Comparison of ENCODE assay signal across 8 cellular contexts in the genomic region with DNA sequence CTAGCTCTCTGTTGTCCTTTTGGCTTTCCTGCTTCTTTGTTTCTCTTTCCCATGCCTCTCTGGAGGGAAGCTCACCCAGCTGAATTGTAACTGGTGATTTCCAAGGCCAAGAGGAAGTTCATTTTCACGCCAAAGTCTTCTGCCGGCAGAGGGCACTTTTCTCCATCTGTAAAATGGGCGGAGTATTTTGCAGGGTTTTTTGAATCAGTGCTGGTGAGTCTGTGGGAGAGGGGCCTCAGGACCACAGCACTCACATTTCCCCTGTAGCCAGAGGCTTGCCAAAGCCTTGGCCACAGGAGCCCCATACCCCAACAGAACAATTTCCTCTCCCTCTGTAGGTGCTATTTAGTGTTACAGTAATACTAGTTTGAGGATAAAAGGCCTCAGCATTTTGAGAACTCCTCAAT. TPM values are rescaled to one million over a fixed set of nuclear protein-coding genes. Genes with fewer than 3 reads are reported as not detected.
DNase-seq lines count a peak whose midpoint lies in the region; ATAC-seq and TF ChIP-seq lines count a peak whose summit lies in the region.

No MANE protein-coding gene starts in this region.

- H3K4me1 Mint-ChIP-seq in CD4-positive, alpha-beta memory T cell: peaks cover 6 to 9% (median 8%) of the 10 kb centered on the region in 4 donors
- H3K4me1 Mint-ChIP-seq in activated CD8-positive, alpha-beta T cell treated with anti-CD3 and anti-CD28 coated beads, Interleukin-2, amount 10 ng/mL, durations not matched to agents 7 days and 5 days (ENCODE audit: low read depth): peaks cover 22% of the 10 kb centered on the region

- POLR2A ChIA-PET in CD4-positive, alpha-beta memory T cell (lab: Charles Lee; ENCODE audit: partially characterized antibody): interaction anchor here (0.9 to 1.3 kb wide), 3 partner anchors 19 to 91 kb away, joined by 3 to 7 read pairs (median 5); a partner anchor contains a TSS
- POLR2A ChIA-PET in activated CD8-positive, alpha-beta T cell treated with anti-CD3 and anti-CD28 coated beads, Interleukin-2, amount 10 ng/mL, durations not matched to agents 7 days and 5 days (lab: Charles Lee): interaction anchor here (0.7 kb wide), 2 partner anchors 23 to 42 kb away, joined by 3 to 4 read pairs; a partner anchor contains a TSS

- no peaks in the 10 kb centered on the region for H3K27me3 ChIP-seq in CD4-positive, alpha-beta memory T cell (ENCODE audit: insufficient read depth, low read length)
- H3K27me3 ChIP-seq in lower lobe of right lung (ENCODE audit: low read depth) (no peaks in the 10 kb centered on the region), prostate gland (replicated peaks; ENCODE audit: insufficient read depth) (no peaks in the 10 kb centered on the region)

- intact Hi-C loops in CD4-positive, alpha-beta memory T cell (cut with micrococcal nuclease): loop anchor here (1.0 to 2.0 kb wide), 2 partner anchors 90 to 141 kb away; a partner anchor contains a TSS
- intact Hi-C loops in lower lobe of right lung (cut with DNase I): no loop called here
- intact Hi-C loops in prostate gland (cut with DNase I): no loop called here

- H3K27me3 Mint-ChIP-seq in CD4-positive, alpha-beta memory T cell: no peaks in the 10 kb centered on the region
- H3K27me3 Mint-ChIP-seq in activated CD8-positive, alpha-beta T cell treated with anti-CD3 and anti-CD28 coated beads, Interleukin-2, amount 10 ng/mL, durations not matched to agents 7 days and 5 days (ENCODE audit: low read depth): peaks cover 2% of the 10 kb centered on the region

- no peaks in the 10 kb centered on the region for H3K36me3 ChIP-seq in CD4-positive, alpha-beta memory T cell (ENCODE audit: insufficient read depth, low read length)
- no peaks in the 10 kb centered on the region for H3K36me3 ChIP-seq in lower lobe of right lung
- no peaks in the 10 kb centered on the region for H3K36me3 ChIP-seq in prostate gland

- no peak for TF ChIP-seq POLR2A in prostate gland (IDR thresholded peaks at IDR 0.05)

- peak; percentile 35 for TF ChIP-seq CTCF in lower lobe of right lung (IDR thresholded peaks at IDR 0.05)
- no peak for TF ChIP-seq CTCF in prostate gland (IDR thresholded peaks at IDR 0.05)

- DNase-seq in CD4-positive, alpha-beta memory T cell: peak in 4 of 5 donors; percentile 24 to 38 (median 36)
- peak; percentile 65 for DNase-seq in Jurkat, Clone E6-1 (ENCODE audit: low read depth, low spot score)
- DNase-seq in activated CD8-positive, alpha-beta T cell treated with anti-CD3 and anti-CD28 coated beads, Interleukin-2, amount 10 ng/mL, durations not matched to agents 7 days and 5 days: peak; percentile 57
- DNase-seq in lower lobe of right lung (no peak), prostate gland (ENCODE audit: low spot score) (no peak), kidney glomerular epithelial cell (lab: John Stamatoyannopoulos, UW) (no peak), NCI-H2029 treated with DMSO at 0.1 percent for 48 hours (lab: John Stamatoyannopoulos, UW) (no peak)

- H3K4me3 Mint-ChIP-seq in CD4-positive, alpha-beta memory T cell: no peak overlapping the region
- no peak overlapping the region for H3K4me3 Mint-ChIP-seq in activated CD8-positive, alpha-beta T cell treated with anti-CD3 and anti-CD28 coated beads, Interleukin-2, amount 10 ng/mL, durations not matched to agents 7 days and 5 days

- no peak overlapping the region for H3K27ac Mint-ChIP-seq in CD4-positive, alpha-beta memory T cell
- no peak overlapping the region for H3K27ac Mint-ChIP-seq in activated CD8-positive, alpha-beta T cell treated with anti-CD3 and anti-CD28 coated beads, Interleukin-2, amount 10 ng/mL, durations not matched to agents 7 days and 5 days

- no peaks in the 10 kb centered on the region for H3K36me3 Mint-ChIP-seq in CD4-positive, alpha-beta memory T cell
- no peaks in the 10 kb centered on the region for H3K36me3 Mint-ChIP-seq in activated CD8-positive, alpha-beta T cell treated with anti-CD3 and anti-CD28 coated beads, Interleukin-2, amount 10 ng/mL, durations not matched to agents 7 days and 5 days (ENCODE audit: low read depth)

- no peak overlapping the region for H3K27ac ChIP-seq in CD4-positive, alpha-beta memory T cell (ENCODE audit: low read depth, low read length)
- H3K27ac ChIP-seq in lower lobe of right lung (no peak overlapping the region), prostate gland (no peak overlapping the region)

- 66% methylated on average over 3 of the region's 3 CpGs for WGBS in prostate gland

- no peaks in the 10 kb centered on the region for H3K9me3 Mint-ChIP-seq in CD4-positive, alpha-beta memory T cell
- H3K9me3 Mint-ChIP-seq in activated CD8-positive, alpha-beta T cell treated with anti-CD3 and anti-CD28 coated beads, Interleukin-2, amount 10 ng/mL, durations not matched to agents 7 days and 5 days (ENCODE audit: insufficient read depth): no peaks in the 10 kb centered on the region

- no peaks in the 10 kb centered on the region for H3K4me1 ChIP-seq in CD4-positive, alpha-beta memory T cell (ENCODE audit: insufficient read depth, low read length)
- H3K4me1 ChIP-seq in lower lobe of right lung (peaks cover 4% of the 10 kb centered on the region), prostate gland (replicated peaks) (no peaks in the 10 kb centered on the region)

- peak; percentile 23 for ATAC-seq in activated CD8-positive, alpha-beta T cell treated with anti-CD3 and anti-CD28 coated beads, Interleukin-2, amount 10 ng/mL, durations not matched to agents 7 days and 5 days
- ATAC-seq in lower lobe of right lung (no peak), HG02798 (IDR thresholded peaks at IDR 0.05; ENCODE audit: poor library complexity, unreplicated experiment) (no peak)

- H3K4me3 ChIP-seq in CD4-positive, alpha-beta memory T cell (ENCODE audit: low read length in 2 of 2): no peak overlapping the region
- H3K4me3 ChIP-seq in Jurkat, Clone E6-1 (ENCODE audit: low read length): no peak overlapping the region
- H3K4me3 ChIP-seq in lower lobe of right lung (no peak overlapping the region), prostate gland (no peak overlapping the region)

- CTCF ChIA-PET in CD4-positive, alpha-beta memory T cell (lab: Charles Lee; ENCODE audit: partially characterized antibody): interaction anchor here (0.7 to 2.4 kb wide), 23 partner anchors 10 to 425 kb away, joined by 3 to 21 read pairs (median 4); a partner anchor contains a TSS
- CTCF ChIA-PET in activated CD8-positive, alpha-beta T cell treated with anti-CD3 and anti-CD28 coated beads, Interleukin-2, amount 10 ng/mL, durations not matched to agents 7 days and 5 days (lab: Charles Lee): interaction anchor here (0.7 to 2.0 kb wide), 19 partner anchors 9 to 676 kb away, joined by 3 to 16 read pairs (median 4); a partner anchor contains a TSS

- no peaks in the 10 kb centered on the region for H3K9me3 ChIP-seq in CD4-positive, alpha-beta memory T cell (ENCODE audit: control insufficient read depth in 1 of 2, low read length in 2 of 2)
- H3K9me3 ChIP-seq in lower lobe of right lung (no peaks in the 10 kb centered on the region), prostate gland (no peaks in the 10 kb centered on the region)

RNA-seq across cellular contexts. Expression of a gene that starts 42.3 kb away (rescaled TPM):
- 100 to 1,000 TPM; 228 to 255 TPM for total RNA-seq in CD4-positive, alpha-beta memory T cell
- 100 to 1,000 TPM; 377 to 419 TPM for polyA plus RNA-seq in CD4-positive, alpha-beta memory T cell
- 274 TPM for polyA plus RNA-seq in Jurkat, Clone E6-1 (2012; ENCODE audit: insufficient read depth, insufficient read length)
- 100 to 1,000 TPM; 174 to 176 TPM for total RNA-seq in activated CD8-positive, alpha-beta T cell treated with anti-CD3 and anti-CD28 coated beads, Interleukin-2, amount 10 ng/mL, durations not matched to agents 7 days and 5 days
- total RNA-seq in lower lobe of right lung: 176 TPM
- total RNA-seq in prostate gland: 100 to 1,000 TPM; 192 to 207 TPM

RNA-seq across cellular contexts. Expression of a gene that starts 53.1 kb away (rescaled TPM):
- 10 to 100 TPM; 16.4 to 16.7 TPM for total RNA-seq in CD4-positive, alpha-beta memory T cell
- polyA plus RNA-seq in CD4-positive, alpha-beta memory T cell: 10 to 100 TPM; 12.2 to 12.3 TPM
- 25.0 TPM for polyA plus RNA-seq in Jurkat, Clone E6-1 (2012; ENCODE audit: insufficient read depth, insufficient read length)
- 10 to 100 TPM; 15.6 to 18.2 TPM for total RNA-seq in activated CD8-positive, alpha-beta T cell treated with anti-CD3 and anti-CD28 coated beads, Interleukin-2, amount 10 ng/mL, durations not matched to agents 7 days and 5 days
- total RNA-seq in lower lobe of right lung (40.6 TPM), prostate gland (10 to 100 TPM; 69.9 to 75.6 TPM)

Comparison
In these comparisons a context has a peak if more than half of its experiments do, and no peak if none do; other contexts are left out.
1. DNase-seq: peak in CD4-positive, alpha-beta memory T cell (4 of 5), Jurkat, Clone E6-1 (single experiment) and activated CD8-positive, alpha-beta T cell treated with anti-CD3 and anti-CD28 coated beads, Interleukin-2, amount 10 ng/mL, durations not matched to agents 7 days and 5 days (single experiment); none in lower lobe of right lung (single experiment), prostate gland (single experiment), kidney glomerular epithelial cell (single experiment) and NCI-H2029 treated with DMSO at 0.1 percent for 48 hours (single experiment).